ENCODE assay signal across 13 cellular contexts in genomic region chr5:153960269-153961215, GRCh38.
DNase-seq lines count a peak whose midpoint lies in the region; ATAC-seq and TF ChIP-seq lines count a peak whose summit lies in the region.
"Had no signal": no experiment of that assay in that cellular context is flagged by ENCODE, and none has a peak within 500 bp of the region (broad histone marks: within the 10 kb centered on the region; RNA-seq: fewer than 3 reads in every experiment).

No MANE protein-coding gene starts in this region.

- no peak overlapping the region for H3K4me2 ChIP-seq in GM23248 (ENCODE audit: unreplicated experiment)

- H3K4me3 ChIP-seq in A673 (ENCODE audit: low read depth, low read length, poor library complexity, severe bottlenecking): no peak overlapping the region
- no peak overlapping the region for H3K4me3 ChIP-seq in GM23248
- H3K4me3 ChIP-seq in naive thymus-derived CD4-positive, alpha-beta T cell (ENCODE audit: low read length): no peak overlapping the region
- no peak overlapping the region for H3K4me3 ChIP-seq in suprapubic skin
- H3K4me3 ChIP-seq: colonic mucosa had no signal

- WGBS in GM23248 (ENCODE audit: low coverage in 1 of 2, low lambda C conversion rate in 2 of 2, missing lambda C conversion rate in 2 of 2), 2 experiments: 81 to 88% methylated on average over 10 of the region's 10 CpGs
- 62% methylated on average over 9 of the region's 10 CpGs for WGBS in suprapubic skin

- no peak overlapping the region for H2AFZ ChIP-seq in GM23248

- intact Hi-C loops in A673 (cut with micrococcal nuclease; ENCODE audit: unreplicated experiment) (loop anchor here (10.0 kb wide), 1 partner anchor 1396 kb away; no protein-coding TSS in a partner anchor), left ventricle myocardium superior (cut with micrococcal nuclease) (no loop called here)
- intact Hi-C loops in naive thymus-derived CD4-positive, alpha-beta T cell (cut with micrococcal nuclease): no loop called here

- CTCF ChIA-PET in A673 (lab: Charles Lee): no interaction called here
- CTCF ChIA-PET in naive thymus-derived CD4-positive, alpha-beta T cell (lab: Charles Lee): no interaction called here

- peaks cover 11% of the 10 kb centered on the region for H3K4me1 Mint-ChIP-seq in activated T-cell treated with anti-CD3 and anti-CD28 coated beads, Interleukin-2, amount 50 U/mL, for 72 hours (ENCODE audit: low read depth)
- H3K4me1 Mint-ChIP-seq in naive thymus-derived CD4-positive, alpha-beta T cell: peaks cover 0 to 16% (median 0%) of the 10 kb centered on the region in 7 donors
- H3K4me1 Mint-ChIP-seq: activated T-helper 17 cell treated with anti-CD3 and anti-CD28 coated beads, Interleukin-2, amount 50 U/mL, for 72 hours had no signal

- in situ Hi-C loops in GM23248 (cut with MboI): loop anchor here (10.0 to 25.0 kb wide), 2 partner anchors 798 to 1406 kb away; no protein-coding TSS in a partner anchor

- H3K36me3 ChIP-seq in A673 (ENCODE audit: insufficient read depth, low read length, poor library complexity, severe bottlenecking) (no peaks in the 10 kb centered on the region), GM23248 (ENCODE audit: low read depth) (no peaks in the 10 kb centered on the region), suprapubic skin (no peaks in the 10 kb centered on the region)
- no peaks in the 10 kb centered on the region for H3K36me3 ChIP-seq in naive thymus-derived CD4-positive, alpha-beta T cell (ENCODE audit: control insufficient read depth in 2 of 3, insufficient read depth in 3 of 3, low read length in 3 of 3)
- H3K36me3 ChIP-seq: colonic mucosa had no signal

- no peak overlapping the region for H3K27ac Mint-ChIP-seq in activated T-cell treated with anti-CD3 and anti-CD28 coated beads, Interleukin-2, amount 50 U/mL, for 72 hours
- no peak overlapping the region for H3K27ac Mint-ChIP-seq in naive thymus-derived CD4-positive, alpha-beta T cell
- H3K27ac Mint-ChIP-seq: activated T-helper 17 cell treated with anti-CD3 and anti-CD28 coated beads, Interleukin-2, amount 50 U/mL, for 72 hours; CD4-positive, alpha-beta T cell had no signal

- POLR2A ChIA-PET in A673 (lab: Charles Lee; ENCODE audit: low non-redundant PET): no interaction called here
- POLR2A ChIA-PET in naive thymus-derived CD4-positive, alpha-beta T cell (lab: Charles Lee): no interaction called here

- H3K9me3 ChIP-seq in A673 (ENCODE audit: low read depth, low read length, poor library complexity, severe bottlenecking) (no peaks in the 10 kb centered on the region), GM23248 (ENCODE audit: low read depth) (no peaks in the 10 kb centered on the region), suprapubic skin (no peaks in the 10 kb centered on the region)
- no peaks in the 10 kb centered on the region for H3K9me3 ChIP-seq in naive thymus-derived CD4-positive, alpha-beta T cell (ENCODE audit: control insufficient read depth in 2 of 3, low read length in 3 of 3)
- H3K9me3 ChIP-seq: colonic mucosa had no signal

- peaks cover 9% of the 10 kb centered on the region for H3K27me3 Mint-ChIP-seq in activated T-cell treated with anti-CD3 and anti-CD28 coated beads, Interleukin-2, amount 50 U/mL, for 72 hours (ENCODE audit: low read depth)
- H3K27me3 Mint-ChIP-seq in naive thymus-derived CD4-positive, alpha-beta T cell: peaks cover 0 to 8% (median 7%) of the 10 kb centered on the region in 5 donors

- H3K9ac ChIP-seq in GM23248: no peak overlapping the region

- TF ChIP-seq CTCF in A673 (conservative IDR thresholded peaks at IDR 0.05; ENCODE audit: low read depth, low read length) (no peak), suprapubic skin (IDR thresholded peaks at IDR 0.05) (no peak)

- H3K4me1 ChIP-seq in A673 (ENCODE audit: insufficient read depth, low read length, poor library complexity, severe bottlenecking): no peaks in the 10 kb centered on the region
- peaks cover 27% of the 10 kb centered on the region for H3K4me1 ChIP-seq in GM23248 (ENCODE audit: insufficient read depth)
- H3K4me1 ChIP-seq in naive thymus-derived CD4-positive, alpha-beta T cell (ENCODE audit: control insufficient read depth in 2 of 2, insufficient read depth in 2 of 2, low read length in 2 of 2): peaks cover 0 to 12% of the 10 kb centered on the region in 2 donors
- H3K4me1 ChIP-seq in suprapubic skin: peaks cover 4% of the 10 kb centered on the region
- H3K4me1 ChIP-seq: colonic mucosa had no signal

- H3K36me3 Mint-ChIP-seq in activated T-cell treated with anti-CD3 and anti-CD28 coated beads, Interleukin-2, amount 50 U/mL, for 72 hours (ENCODE audit: insufficient read depth in 2 of 2): no peaks in the 10 kb centered on the region
- no peaks in the 10 kb centered on the region for H3K36me3 Mint-ChIP-seq in naive thymus-derived CD4-positive, alpha-beta T cell
- H3K36me3 Mint-ChIP-seq: naive thymus-derived CD8-positive, alpha-beta T cell had no signal

- 0 out of 2 replicates have a peak, but pooled peaks cover 7% of the 10 kb centered on the region for H3F3A ChIP-seq in GM23248 (ENCODE audit: insufficient read depth)

- no peaks in the 10 kb centered on the region for H4K20me1 ChIP-seq in GM23248 (ENCODE audit: insufficient read depth)

- BruUV-seq in A673 (replicated peaks; lab: Mats Ljungman, UMichigan): no TSS peak

- H3K9me3 Mint-ChIP-seq in activated T-cell treated with anti-CD3 and anti-CD28 coated beads, Interleukin-2, amount 50 U/mL, for 72 hours: no peaks in the 10 kb centered on the region
- H3K9me3 Mint-ChIP-seq in naive thymus-derived CD4-positive, alpha-beta T cell: peaks cover 0 to 2% (median 0%) of the 10 kb centered on the region in 11 donors
- H3K9me3 Mint-ChIP-seq: activated T-helper 17 cell treated with anti-CD3 and anti-CD28 coated beads, Interleukin-2, amount 50 U/mL, for 72 hours; CD4-positive, alpha-beta T cell; naive thymus-derived CD8-positive, alpha-beta T cell had no signal

- no peak for TF ChIP-seq POLR2A in suprapubic skin (IDR thresholded peaks at IDR 0.05)

- no peak for TF ChIP-seq EP300 in suprapubic skin (IDR thresholded peaks at IDR 0.05)

- DNase-seq in A673 (ENCODE audit: low spot score): peak; percentile 10
- DNase-seq in GM23248: peak; percentile 24
- peak; percentile 3 to 8 for DNase-seq in activated T-cell treated with anti-CD3 and anti-CD28 coated beads, Interleukin-2, amount 50 U/mL, for 72 hours
- no peak for DNase-seq in naive thymus-derived CD4-positive, alpha-beta T cell
- no peak for DNase-seq in left ventricle myocardium superior
- DNase-seq in COR-L47 (lab: John Stamatoyannopoulos, UW): no peak
- DNase-seq in suprapubic skin (ENCODE audit: low spot score in 2 of 2): no peak
- DNase-seq: colonic mucosa, small intestine had no signal

- H3K79me2 ChIP-seq in GM23248 (ENCODE audit: insufficient read depth): no peaks in the 10 kb centered on the region

- H3K27me3 ChIP-seq in A673 (replicated peaks; ENCODE audit: insufficient read depth, low read depth, low read length, poor library complexity): no peaks in the 10 kb centered on the region
- no peaks in the 10 kb centered on the region for H3K27me3 ChIP-seq in GM23248 (replicated peaks; ENCODE audit: insufficient read depth)
- H3K27me3 ChIP-seq in naive thymus-derived CD4-positive, alpha-beta T cell (ENCODE audit: control insufficient read depth in 2 of 2, insufficient read depth in 2 of 2, low read length in 2 of 2): no peaks in the 10 kb centered on the region
- no peaks in the 10 kb centered on the region for H3K27me3 ChIP-seq in suprapubic skin
- H3K27me3 ChIP-seq: colonic mucosa had no signal

- ATAC-seq in activated T-cell treated with anti-CD3 and anti-CD28 coated beads, Interleukin-2, amount 50 U/mL, for 72 hours (replicated peaks in 1 of 2): peak in 1 of 2 donors; percentile 53
- ATAC-seq in naive thymus-derived CD4-positive, alpha-beta T cell: peak; percentile 51
- no peak for ATAC-seq in activated CD4-positive, CD25-positive, alpha-beta regulatory T cell treated with anti-CD3 and anti-CD28 coated beads, Interleukin-2, amount 50 U/mL, for 24 hours
- no peak for ATAC-seq in left ventricle myocardium superior

- H3K27ac ChIP-seq in A673 (ENCODE audit: low read depth, low read length, poor library complexity, severe bottlenecking): no peak overlapping the region
- H3K27ac ChIP-seq in GM23248: no peak overlapping the region
- H3K27ac ChIP-seq in naive thymus-derived CD4-positive, alpha-beta T cell (ENCODE audit: low read depth, low read length): no peak overlapping the region
- H3K27ac ChIP-seq in suprapubic skin: no peak overlapping the region
- H3K27ac ChIP-seq: colonic mucosa had no signal

- no peaks in the 10 kb centered on the region for H3K9me2 ChIP-seq in GM23248 (ENCODE audit: insufficient read depth)

- no peak overlapping the region for H3K4me3 Mint-ChIP-seq in activated T-cell treated with anti-CD3 and anti-CD28 coated beads, Interleukin-2, amount 50 U/mL, for 72 hours
- H3K4me3 Mint-ChIP-seq in naive thymus-derived CD4-positive, alpha-beta T cell: no peak overlapping the region
- H3K4me3 Mint-ChIP-seq: activated T-helper 17 cell treated with anti-CD3 and anti-CD28 coated beads, Interleukin-2, amount 50 U/mL, for 72 hours; CD4-positive, alpha-beta T cell had no signal

Comparison
In these comparisons a context has a peak if more than half of its experiments do, and no peak if none do; other contexts are left out.
1. DNase-seq: peak in A673 (single experiment), GM23248 (single experiment) and activated T-cell treated with anti-CD3 and anti-CD28 coated beads, Interleukin-2, amount 50 U/mL, for 72 hours (2 of 2); none in naive thymus-derived CD4-positive, alpha-beta T cell (0 of 9), left ventricle myocardium superior (single experiment), COR-L47 (single experiment) and suprapubic skin (0 of 2).